In the genomic region with DNA sequence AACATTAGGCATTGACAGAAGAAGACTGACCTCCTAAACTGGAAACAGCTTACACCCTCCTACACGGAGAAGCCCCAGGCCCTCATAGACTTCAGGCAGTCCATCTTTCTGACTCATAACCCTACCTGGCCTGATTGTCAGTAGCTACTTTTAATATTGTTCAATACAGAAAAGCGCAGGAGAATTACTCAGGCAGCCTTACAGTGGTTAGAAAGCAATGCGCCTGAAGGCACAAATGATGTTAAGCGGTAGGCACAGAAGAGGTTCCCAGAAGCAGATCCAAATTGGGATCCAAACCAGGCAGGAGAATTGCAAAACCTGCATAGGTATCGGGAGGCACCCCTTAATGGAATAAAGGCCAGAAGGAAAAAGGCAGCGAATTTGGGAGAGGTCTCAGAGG, we compare ENCODE assay signal across 28 cellular contexts. TPM values are rescaled to one million over a fixed set of nuclear protein-coding genes. Genes with fewer than 3 reads are reported as not detected.
DNase-seq lines count a peak whose midpoint lies in the region; ATAC-seq, FAIRE-seq and TF ChIP-seq lines count a peak whose summit lies in the region.
"Had no signal": no experiment of that assay in that cellular context is flagged by ENCODE, and none has a peak within 500 bp of the region (broad histone marks: within the 10 kb centered on the region; RNA-seq: fewer than 3 reads in every experiment).

No MANE protein-coding gene starts in this region.

- 85% methylated on average over 6 of the region's 6 CpGs for WGBS in GM12878 (ENCODE audit: insufficient coverage, insufficient replicate concordance, low lambda C conversion rate, missing lambda C conversion rate)
- whole genome bisulfite sequencing in esophagus, 2 donors: 54 to 74% methylated on average over 6 of the region's 6 CpGs
- 78% methylated on average over 6 of the region's 6 CpGs for WGBS in smooth muscle cell (ENCODE audit: low lambda C conversion rate)

- H3K4me2 ChIP-seq in GM12878 (ENCODE audit: control insufficient read depth, insufficient read depth) (0 out of 2 replicates have a peak overlapping the region, but pooled peaks have one; percentile 36), smooth muscle cell (no peak overlapping the region)
- H3K4me2 ChIP-seq: BLaER1, KMS-11 had no signal

- in situ Hi-C loops in GM12878 (cut with MboI) (no loop called here), G401 (cut with HindIII; ENCODE audit: low sequenced_read_pairs) (no loop called here)

- TF ChIP-seq CTCF in GM12878 (IDR thresholded peaks at IDR 0.05 in 2 of 3, conservative IDR thresholded peaks at IDR 0.05 in 1 of 3; ENCODE audit: control insufficient read depth in 2 of 3, extremely low read depth in 1 of 3, insufficient read depth in 1 of 3, low read depth in 3 of 3, low read length in 3 of 3) (no peak), smooth muscle cell (IDR thresholded peaks at IDR 0.05; ENCODE audit: borderline replicate concordance, insufficient read depth, poor library complexity, severe bottlenecking) (no peak)

- no peak for TF ChIP-seq EP300 in GM12878 (IDR thresholded peaks at IDR 0.05; ENCODE audit: borderline replicate concordance in 1 of 2, control insufficient read depth in 1 of 2, low read depth in 2 of 2, low read length in 2 of 2)

- CTCF ChIA-PET in GM12878 (lab: Yijun Ruan, JAX): interaction anchor here (1.2 to 12.2 kb wide), 6 partner anchors 12 to 104 kb away, joined by 3 to 135 read pairs (median 10); a partner anchor contains a TSS

- intact Hi-C loops in GM12878 (cut with micrococcal nuclease; ENCODE audit: unreplicated experiment): no loop called here

- BruUV-seq in GM12878 (replicated peaks; lab: Mats Ljungman, UMichigan): no TSS peak

- H2AFZ ChIP-seq in GM12878 (ENCODE audit: control insufficient read depth, low read depth, low read length): no peak overlapping the region
- H2AFZ ChIP-seq in smooth muscle cell (ENCODE audit: low read depth): no peak overlapping the region

- no peak for TF ChIP-seq POLR2A in GM12878 (IDR thresholded peaks at IDR 0.05; ENCODE audit: low read depth, low read length)

- H3K9me3 ChIP-seq in GM12878 (replicated peaks; ENCODE audit: control insufficient read depth, insufficient read depth, low read length) (peaks cover 31% of the 10 kb centered on the region), esophagus (ENCODE audit: control insufficient read depth in 2 of 2, insufficient read depth in 1 of 2, low read depth in 1 of 2, low read length in 1 of 2) (peaks cover 0 to 1% of the 10 kb centered on the region in 2 donors), smooth muscle cell (replicated peaks; ENCODE audit: low read depth) (peaks cover 6% of the 10 kb centered on the region)

- no peak for FAIRE-seq in GM12878 (lab: Jason Lieb, UNC)
- FAIRE-seq: GM12892, GM18507, HTR-8/SVneo had no signal

- peak overlapping the region; percentile 51 for H3K4me3 ChIP-seq in GM12878
- H3K4me3 ChIP-seq in esophagus (ENCODE audit: low read depth in 1 of 2, low read length in 2 of 2): no peak overlapping the region
- no peak overlapping the region for H3K4me3 ChIP-seq in smooth muscle cell
- H3K4me3 ChIP-seq: BLaER1 had no signal

- no peak for TF ChIP-seq RAD21 in GM12878 (IDR thresholded peaks at IDR 0.05; ENCODE audit: insufficient read depth, low read depth, low read length)

- H3K4me1 ChIP-seq in GM12878 (ENCODE audit: control insufficient read depth, insufficient read depth, low read length) (peaks cover 5% of the 10 kb centered on the region), esophagus (ENCODE audit: control insufficient read depth in 2 of 2, insufficient read depth in 2 of 2, low read length in 1 of 2) (peaks cover 4 to 5% of the 10 kb centered on the region in 2 donors), smooth muscle cell (ENCODE audit: low read depth) (no peaks in the 10 kb centered on the region)

- RAD21 ChIA-PET in GM12878 (lab: Charles Lee; ENCODE audit: unreplicated experiment): interaction anchor here (0.7 to 11.6 kb wide), 8 partner anchors 10 to 782 kb away, joined by 3 to 151 read pairs (median 3); a partner anchor contains a TSS

- H3K27ac ChIP-seq in GM12878 (ENCODE audit: control insufficient read depth, insufficient read depth): no peak overlapping the region
- peak overlapping the region; percentile 78 to 85 for H3K27ac ChIP-seq in esophagus (ENCODE audit: low read depth in 2 of 2, low read length in 1 of 2)
- peak overlapping the region; percentile 87 for H3K27ac ChIP-seq in smooth muscle cell (ENCODE audit: low read depth)
- H3K27ac ChIP-seq: 22Rv1, BLaER1, KMS-11 had no signal

- POLR2A ChIA-PET in GM12878 (lab: Charles Lee): interaction anchor here (1.2 to 12.2 kb wide), 4 partner anchors 11 to 60 kb away, joined by 6 to 155 read pairs (median 53); a partner anchor contains a TSS

- no peaks in the 10 kb centered on the region for H3F3A ChIP-seq in smooth muscle cell (ENCODE audit: low read depth)

- H4K20me1 ChIP-seq in GM12878 (ENCODE audit: control insufficient read depth, insufficient read depth) (no peaks in the 10 kb centered on the region), smooth muscle cell (ENCODE audit: low read depth) (no peaks in the 10 kb centered on the region)
- H4K20me1 ChIP-seq: BLaER1 had no signal

- no peak; the same call in 2 of the 3 replicates for ATAC-seq in GM12878
- ATAC-seq in HG03280 (IDR thresholded peaks at IDR 0.05; ENCODE audit: unreplicated experiment): no peak
- ATAC-seq: HCT116, Panc1, Right ventricle myocardium inferior had no signal

- H3K36me3 ChIP-seq in GM12878 (ENCODE audit: control insufficient read depth in 2 of 2, insufficient read depth in 2 of 2, low read length in 1 of 2) (peaks cover 4 to 33% of the 10 kb centered on the region in 2 experiments), esophagus (ENCODE audit: control insufficient read depth in 2 of 2, insufficient read depth in 2 of 2, low read length in 1 of 2) (no peaks in the 10 kb centered on the region), smooth muscle cell (ENCODE audit: low read depth) (peaks cover 10% of the 10 kb centered on the region)

- H3K9ac ChIP-seq in GM12878 (ENCODE audit: control insufficient read depth, insufficient read depth, low read length) (no peak overlapping the region), smooth muscle cell (ENCODE audit: low read depth) (peak overlapping the region; percentile 18)
- H3K9ac ChIP-seq: BLaER1, KMS-11 had no signal

- SMC1A ChIA-PET in GM12878 (lab: Charles Lee; ENCODE audit: uncharacterized antibody, unreplicated experiment): interaction anchor here (1.0 to 13.1 kb wide), 12 partner anchors 11 to 188 kb away, joined by 3 to 158 read pairs (median 3); a partner anchor contains a TSS

- DNase-seq in activated CD8-positive, alpha-beta memory T cell treated with anti-CD3 and anti-CD28 coated beads for 24 hours: peak; percentile 33
- no peak for DNase-seq in activated CD8-positive, alpha-beta memory T cell treated with anti-CD3 and anti-CD28 coated beads, Interleukin-2, amount 50 U/mL, for 4 hours
- DNase-seq in GM12878 (ENCODE audit: low read depth, low spot score) (no peak), smooth muscle cell (lab: John Stamatoyannopoulos, UW; ENCODE audit: unreplicated experiment) (no peak), mesenteric fat pad (ENCODE audit: low spot score) (no peak), G401 (ENCODE audit: low spot score) (no peak)
- DNase-seq: ACHN; Caco-2; CD4-positive, alpha-beta T cell; DND-41; GOT3; IMR-90; NCI-H1105; NCI-H2029 treated with DMSO at 0.1 percent for 48 hours; NCI-H345; NCI-H524 treated with DMSO at 0.1 percent for 48 hours; NCI-H82 had no signal

- no peaks in the 10 kb centered on the region for H3K27me3 ChIP-seq in GM12878 (replicated peaks in 1 of 2; ENCODE audit: control insufficient read depth in 2 of 2, insufficient read depth in 2 of 2, low read length in 1 of 2)
- no peaks in the 10 kb centered on the region for H3K27me3 ChIP-seq in esophagus (ENCODE audit: control insufficient read depth in 1 of 2, insufficient read depth in 2 of 2, low read length in 2 of 2)
- no peaks in the 10 kb centered on the region for H3K27me3 ChIP-seq in smooth muscle cell (ENCODE audit: low read depth)
- H3K27me3 ChIP-seq: BLaER1 had no signal

- H3K79me2 ChIP-seq in GM12878 (ENCODE audit: control insufficient read depth, insufficient read depth, low read length) (peaks cover 60% of the 10 kb centered on the region), smooth muscle cell (ENCODE audit: low read depth) (no peaks in the 10 kb centered on the region)

RNA-seq across cellular contexts. Expression of a gene that starts 5.4 kb away (rescaled TPM):
- total RNA-seq in GM12878 (2013; cell fraction: nucleolus; rRNA removed): 111 and 122 TPM in 2 replicates
- total RNA-seq in GM12878 (2014; rRNA removed) (61.3 and 61.5 TPM in 2 replicates), GM12878 (2014; rRNA removed; fragmentation: Illumina TruSeq; extraction: Trizol) (48.3 and 50.8 TPM in 2 replicates), GM12878 (2021) (55.3 and 58.0 TPM in 2 replicates), smooth muscle cell (24.7 and 33.4 TPM in 2 replicates), mesenteric fat pad (35.8 TPM)
- 30.9 TPM for polyA plus RNA-seq in GM12878 (2011; ENCODE audit: low read depth)
- polyA plus RNA-seq in GM12878 (2011; rRNA removed) (64.3 and 64.5 TPM in 2 replicates), GM12878 (2014; fragmentation: Illumina TruSeq; extraction: Trizol) (42.5 and 46.0 TPM in 2 replicates), GM12878 (2014; fragmentation: Nextera tagmentation; extraction: Ambion mirVana) (10 to 100 TPM in 1 of 2 experiments, 1 to 10 TPM in 1; 8.7 to 12.9 TPM), GM12878 (2014; rRNA removed) (49.6 and 54.6 TPM in 2 replicates), GM12878 (2016; fragmentation: Nextera tagmentation; extraction: Ambion mirVana) (10 to 100 TPM; 56.7 to 57.7 TPM), esophagus (10 to 100 TPM; 26.0 to 27.2 TPM), smooth muscle cell (38.2 and 43.9 TPM in 2 replicates)
- polyA plus RNA-seq in GM12878 (2011; cell fraction: cytosol; rRNA removed): 66.1 and 70.1 TPM in 2 replicates
- polyA plus RNA-seq in GM12878 (2011; cell fraction: nucleus; rRNA removed): 56.5 and 56.8 TPM in 2 replicates
- polyA plus RNA-seq in GM12878 (2012): 44.2 and 50.8 TPM in 2 replicates
- polyA minus RNA-seq in GM12878 (2011; rRNA and poly(A)+ RNA removed): 66.1 and 105 TPM in 2 replicates
- 22.8 and 23.1 TPM in 2 replicates for polyA minus RNA-seq in GM12878 (2011; cell fraction: cytosol; rRNA and poly(A)+ RNA removed)
- 65.0 and 93.4 TPM in 2 replicates for polyA minus RNA-seq in GM12878 (2011; cell fraction: nucleus; rRNA and poly(A)+ RNA removed)
- 65.5 and 72.8 TPM in 2 replicates for total RNA-seq in G401 (2014; rRNA removed; shearing (Covaris generic))

RNA-seq across cellular contexts. Expression of a gene that starts 28.1 kb away (rescaled TPM):
- 69.2 and 83.7 TPM in 2 replicates for total RNA-seq in GM12878 (2013; cell fraction: nucleolus; rRNA removed)
- total RNA-seq in GM12878 (2014; rRNA removed): 2.4 and 2.9 TPM in 2 replicates
- total RNA-seq in GM12878 (2014; rRNA removed; fragmentation: Illumina TruSeq; extraction: Trizol): 3.3 and 4.3 TPM in 2 replicates
- 3.0 and 5.2 TPM in 2 replicates for total RNA-seq in GM12878 (2021)
- 18.1 TPM for polyA plus RNA-seq in GM12878 (2011; ENCODE audit: low read depth)
- polyA plus RNA-seq in GM12878 (2011; rRNA removed): 16.7 and 20.7 TPM in 2 replicates
- polyA plus RNA-seq in GM12878 (2011; cell fraction: cytosol; rRNA removed): 18.6 and 18.9 TPM in 2 replicates
- 12.3 and 14.9 TPM in 2 replicates for polyA plus RNA-seq in GM12878 (2011; cell fraction: nucleus; rRNA removed)
- 25.4 and 32.2 TPM in 2 replicates for polyA plus RNA-seq in GM12878 (2012)
- polyA plus RNA-seq in GM12878 (2014; fragmentation: Illumina TruSeq; extraction: Trizol): 3.2 and 3.7 TPM in 2 replicates
- polyA plus RNA-seq in GM12878 (2014; fragmentation: Nextera tagmentation; extraction: Ambion mirVana): 1 to 10 TPM in 1 of 2 experiments, under 1 TPM in 1; 0.85 to 1.1 TPM
- 3.1 and 3.3 TPM in 2 replicates for polyA plus RNA-seq in GM12878 (2014; rRNA removed)
- 10 to 100 TPM; 11.2 to 12.4 TPM for polyA plus RNA-seq in GM12878 (2016; fragmentation: Nextera tagmentation; extraction: Ambion mirVana)
- 21.2 and 24.0 TPM in 2 replicates for polyA minus RNA-seq in GM12878 (2011; rRNA and poly(A)+ RNA removed)
- polyA minus RNA-seq in GM12878 (2011; cell fraction: cytosol; rRNA and poly(A)+ RNA removed): 6.5 and 8.0 TPM in 2 replicates
- polyA minus RNA-seq in GM12878 (2011; cell fraction: nucleus; rRNA and poly(A)+ RNA removed): 20.4 and 28.7 TPM in 2 replicates
- polyA plus RNA-seq in esophagus: 1 to 10 TPM; 1.3 to 1.9 TPM
- not detected in 2 replicates for total RNA-seq in smooth muscle cell
- polyA plus RNA-seq in smooth muscle cell: 5.6 and 5.8 TPM in 2 replicates
- 55.5 TPM for total RNA-seq in mesenteric fat pad
- not detected in 2 replicates for total RNA-seq in G401 (2014; rRNA removed; shearing (Covaris generic))

RNA-seq across cellular contexts. Expression of a gene that starts 35.4 kb away (rescaled TPM):
- total RNA-seq in GM12878 (2013; cell fraction: nucleolus; rRNA removed): 127 and 142 TPM in 2 replicates
- total RNA-seq in GM12878 (2014; rRNA removed): 26.0 TPM in 2 replicates
- 13.3 and 15.8 TPM in 2 replicates for total RNA-seq in GM12878 (2014; rRNA removed; fragmentation: Illumina TruSeq; extraction: Trizol)
- 27.4 TPM in 2 replicates for total RNA-seq in GM12878 (2021)
- 11.4 TPM for polyA plus RNA-seq in GM12878 (2011; ENCODE audit: low read depth)
- 61.8 and 83.3 TPM in 2 replicates for polyA plus RNA-seq in GM12878 (2011; rRNA removed)
- polyA plus RNA-seq in GM12878 (2011; cell fraction: cytosol; rRNA removed): 79.6 and 99.6 TPM in 2 replicates
- 285 and 340 TPM in 2 replicates for polyA plus RNA-seq in GM12878 (2011; cell fraction: nucleus; rRNA removed)
- polyA plus RNA-seq in GM12878 (2012): 19.4 and 28.1 TPM in 2 replicates
- polyA plus RNA-seq in GM12878 (2014; fragmentation: Illumina TruSeq; extraction: Trizol): 13.7 and 17.8 TPM in 2 replicates
- polyA plus RNA-seq in GM12878 (2014; fragmentation: Nextera tagmentation; extraction: Ambion mirVana): 10 to 100 TPM in 1 of 2 experiments, 1 to 10 TPM in 1; 7.6 to 10.1 TPM
- polyA plus RNA-seq in GM12878 (2014; rRNA removed): 31.9 and 37.2 TPM in 2 replicates
- 10 to 100 TPM; 13.4 to 15.2 TPM for polyA plus RNA-seq in GM12878 (2016; fragmentation: Nextera tagmentation; extraction: Ambion mirVana)
- polyA minus RNA-seq in GM12878 (2011; rRNA and poly(A)+ RNA removed): 59.1 and 118 TPM in 2 replicates
- polyA minus RNA-seq in GM12878 (2011; cell fraction: cytosol; rRNA and poly(A)+ RNA removed): 27.2 and 29.9 TPM in 2 replicates
- 68.1 and 80.8 TPM in 2 replicates for polyA minus RNA-seq in GM12878 (2011; cell fraction: nucleus; rRNA and poly(A)+ RNA removed)
- 10 to 100 TPM; 19.9 to 21.9 TPM for polyA plus RNA-seq in esophagus
- 6.6 and 16.7 TPM in 2 replicates for total RNA-seq in smooth muscle cell
- polyA plus RNA-seq in smooth muscle cell: 6.8 and 12.7 TPM in 2 replicates
- 15.0 TPM for total RNA-seq in mesenteric fat pad
- 9.9 and 16.9 TPM in 2 replicates for total RNA-seq in G401 (2014; rRNA removed; shearing (Covaris generic))

RNA-seq across cellular contexts. Expression of a gene that starts 57.7 kb away (rescaled TPM):
- total RNA-seq in GM12878 (2013; cell fraction: nucleolus; rRNA removed): not detected in 2 replicates
- total RNA-seq in GM12878 (2014; rRNA removed) (not detected in 2 replicates), GM12878 (2014; rRNA removed; fragmentation: Illumina TruSeq; extraction: Trizol) (not detected in 2 replicates), GM12878 (2021) (not detected in 2 replicates), smooth muscle cell (not detected in 2 replicates), mesenteric fat pad (not detected)
- not detected for polyA plus RNA-seq in GM12878 (2011; ENCODE audit: low read depth)
- polyA plus RNA-seq in GM12878 (2011; rRNA removed) (0.14 and 0.15 TPM in 2 replicates), GM12878 (2014; fragmentation: Illumina TruSeq; extraction: Trizol) (not detected in 2 replicates), GM12878 (2014; fragmentation: Nextera tagmentation; extraction: Ambion mirVana) (not detected), GM12878 (2014; rRNA removed) (not detected in 2 replicates), GM12878 (2016; fragmentation: Nextera tagmentation; extraction: Ambion mirVana) (not detected), esophagus (not detected), smooth muscle cell (not detected in 2 replicates)
- 0.06 and 0.10 TPM in 2 replicates for polyA plus RNA-seq in GM12878 (2011; cell fraction: cytosol; rRNA removed)
- 0.57 and 0.87 TPM in 2 replicates for polyA plus RNA-seq in GM12878 (2011; cell fraction: nucleus; rRNA removed)
- polyA plus RNA-seq in GM12878 (2012): not detected in 2 replicates
- polyA minus RNA-seq in GM12878 (2011; rRNA and poly(A)+ RNA removed): not detected in 2 replicates
- not detected in 2 replicates for polyA minus RNA-seq in GM12878 (2011; cell fraction: cytosol; rRNA and poly(A)+ RNA removed)
- polyA minus RNA-seq in GM12878 (2011; cell fraction: nucleus; rRNA and poly(A)+ RNA removed): not detected in 2 replicates
- total RNA-seq in G401 (2014; rRNA removed; shearing (Covaris generic)): not detected in 2 replicates
- total RNA-seq: Caco-2; CD4-positive, alpha-beta T cell; IMR-90; Right ventricle myocardium inferior had no signal
- polyA plus RNA-seq: IMR-90 had no signal
